Comparison of ENCODE assay signal across 8 cellular contexts in the genomic region with DNA sequence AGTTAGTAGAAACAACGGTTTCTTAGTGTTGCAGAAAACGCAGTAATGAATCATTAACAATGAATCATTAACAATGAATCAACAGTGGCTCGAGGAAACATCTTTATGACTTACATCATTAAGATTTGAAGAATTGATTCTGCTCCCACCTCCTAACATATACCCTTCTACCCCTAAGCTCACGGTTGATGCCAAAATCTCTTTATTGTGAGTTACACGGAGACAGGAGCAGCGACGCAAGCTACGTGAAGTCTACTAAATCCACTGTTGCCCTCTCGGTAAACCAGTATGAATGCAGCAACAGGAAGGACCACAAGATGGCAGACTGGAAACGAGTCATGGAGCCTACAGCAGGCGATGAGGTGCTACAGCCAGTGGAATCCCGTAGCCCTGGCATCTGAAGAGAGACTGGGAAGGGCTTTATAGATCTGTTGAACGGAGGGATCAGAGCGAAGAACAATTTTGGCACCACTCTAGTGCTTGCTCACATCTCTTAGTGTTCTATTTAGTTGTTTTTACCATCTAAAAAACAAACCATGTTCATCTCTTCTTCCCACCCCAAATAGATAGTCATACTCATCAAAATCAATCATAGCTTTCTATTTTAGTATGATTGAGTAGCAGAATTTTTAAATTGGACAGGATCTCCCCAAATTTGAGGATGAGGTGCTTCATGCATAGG.
DNase-seq lines count a peak whose midpoint lies in the region; ATAC-seq, FAIRE-seq and TF ChIP-seq lines count a peak whose summit lies in the region.

No MANE protein-coding gene starts in this region.

- no peaks in the 10 kb centered on the region for H3K36me3 ChIP-seq in kidney (ENCODE audit: control insufficient read depth in 1 of 2, insufficient read depth in 2 of 2, low read length in 2 of 2)

- peak; percentile 96 for ATAC-seq in GM19043 (IDR thresholded peaks at IDR 0.05; ENCODE audit: low read depth, unreplicated experiment)
- ATAC-seq in HG03280 (IDR thresholded peaks at IDR 0.05; ENCODE audit: unreplicated experiment): peak; percentile 97

- H3K27ac ChIP-seq in caudate nucleus (ENCODE audit: low read depth, low read length) (no peak overlapping the region), kidney (ENCODE audit: low read depth in 2 of 2, low read length in 2 of 2) (no peak overlapping the region)

- DNase-seq in Ammon's horn (ENCODE audit: low spot score) (peak; percentile 94), NCI-H2196 treated with DMSO at 0.1 percent for 48 hours (lab: John Stamatoyannopoulos, UW; ENCODE audit: unreplicated experiment) (peak; percentile 82), caudate nucleus (lab: John Stamatoyannopoulos, UW) (peak in 59 of 61 donors; percentile 4 to 90 (median 49)), kidney (peak; percentile 59)
- peak; percentile 39 to 46 for DNase-seq in stimulated activated CD4-positive, alpha-beta T cell treated with anti-CD3 and anti-CD28 coated beads, Interleukin-1b, Interleukin-23, amount 100 ng/mL, for 1 hour (ENCODE audit: low read depth in 2 of 2)

- TF ChIP-seq CTCF in WI38 (IDR thresholded peaks at IDR 0.05; ENCODE audit: low read depth, low read length) (peak; percentile 90), kidney (IDR thresholded peaks at IDR 0.05; ENCODE audit: borderline replicate concordance, extremely low read depth, insufficient read depth) (peak; percentile 89)

- H3K9me3 ChIP-seq in kidney (ENCODE audit: control insufficient read depth in 1 of 2, low read length in 2 of 2): no peaks in the 10 kb centered on the region

- no peak overlapping the region for H3K9ac ChIP-seq in kidney (ENCODE audit: low read length in 2 of 2)

- FAIRE-seq in kidney (lab: Jason Lieb, UNC): peak; percentile 64

- intact Hi-C loops in kidney (cut with DNase I): loop anchor here (10.0 kb wide), 2 partner anchors 445 to 505 kb away; a partner anchor contains a TSS

- H3K4me1 ChIP-seq in kidney (ENCODE audit: control insufficient read depth in 1 of 2, insufficient read depth in 1 of 2, low read depth in 1 of 2, low read length in 2 of 2): no peaks in the 10 kb centered on the region

- H3K4me3 ChIP-seq in WI38 (ENCODE audit: low read depth, low read length) (peak overlapping the region; percentile 24), kidney (ENCODE audit: low read length in 2 of 2) (peak overlapping the region; percentile 57 to 76)

Comparison
In these comparisons a context has a peak if more than half of its experiments do, and no peak if none do; other contexts are left out.
1. DNase-seq: peak in every context shown above with its lines; median percentile 94 in Ammon's horn; 82 in NCI-H2196 treated with DMSO at 0.1 percent for 48 hours; 59 in kidney; 49 in caudate nucleus; 42 in stimulated activated CD4-positive, alpha-beta T cell treated with anti-CD3 and anti-CD28 coated beads, Interleukin-1b, Interleukin-23, amount 100 ng/mL, for 1 hour.